In genomic region chr17:61394630-61395408, GRCh38 we compare ENCODE assay signal across 1 cellular context.
A peak's percentile ranks its signal among the peaks of the same experiment; 100 is the strongest.
TF ChIP-seq lines count a peak whose summit lies in the region.

No MANE protein-coding gene starts in this region.

TF ChIP-seq in HepG2, 621 proteins besides CTCF, POLR2A, EP300 and RAD21 (continues in another document):
- no peak for TF ChIP-seq MLLT10 (CRISPR knock-in tag; IDR thresholded peaks at IDR 0.05)
- TF ChIP-seq ZNF335 (CRISPR knock-in tag; IDR thresholded peaks at IDR 0.05): 0 out of 2 replicates have a peak, but pooled peaks have one; percentile 16
- TF ChIP-seq MED1 (CRISPR knock-in tag; IDR thresholded peaks at IDR 0.05): 0 out of 2 replicates have a peak, but pooled peaks have one; percentile 7
- peak; percentile 5; the same call in 1 of the 2 replicates for TF ChIP-seq AKAP8 (CRISPR knock-in tag; IDR thresholded peaks at IDR 0.05)
- no peak for TF ChIP-seq ZNF879 (CRISPR knock-in tag; IDR thresholded peaks at IDR 0.05)
- no peak for TF ChIP-seq FOXA1 (IDR thresholded peaks at IDR 0.05)
- TF ChIP-seq FOXA1 (CRISPR knock-in tag; IDR thresholded peaks at IDR 0.05): 0 out of 2 replicates have a peak, but pooled peaks have one; percentile 7
- TF ChIP-seq ZNF883 (CRISPR knock-in tag; IDR thresholded peaks at IDR 0.05; ENCODE audit: not compliant biosample characterization): no peak
- TF ChIP-seq SAFB2 (CRISPR knock-in tag; IDR thresholded peaks at IDR 0.05; ENCODE audit: borderline replicate concordance, low read depth): 0 out of 2 replicates have a peak, but pooled peaks have one; percentile 62
- TF ChIP-seq SMYD3 (CRISPR knock-in tag; IDR thresholded peaks at IDR 0.05): no peak
- peak; percentile 2; the same call in 1 of the 2 replicates for TF ChIP-seq DMAP1 (CRISPR knock-in tag; IDR thresholded peaks at IDR 0.05)
- TF ChIP-seq ARHGAP35 (CRISPR knock-in tag; IDR thresholded peaks at IDR 0.05; ENCODE audit: borderline replicate concordance): 0 out of 2 replicates have a peak, but pooled peaks have one; percentile 40
- TF ChIP-seq SETDB1 (CRISPR knock-in tag; IDR thresholded peaks at IDR 0.05; ENCODE audit: borderline replicate concordance): peak; percentile 7; the same call in 1 of the 2 replicates
- no peak for TF ChIP-seq ZMYM2 (CRISPR knock-in tag; IDR thresholded peaks at IDR 0.05)
- 0 out of 2 replicates have a peak, but pooled peaks have one; percentile 74 for TF ChIP-seq WIZ (CRISPR knock-in tag; IDR thresholded peaks at IDR 0.05)
- TF ChIP-seq TFE3 (CRISPR knock-in tag; IDR thresholded peaks at IDR 0.05): no peak
- no peak for TF ChIP-seq ZNF563 (CRISPR knock-in tag; IDR thresholded peaks at IDR 0.05)
- no peak for TF ChIP-seq MXD1 (CRISPR knock-in tag; IDR thresholded peaks at IDR 0.05)
- TF ChIP-seq NONO (IDR thresholded peaks at IDR 0.05): no peak
- TF ChIP-seq NONO (CRISPR knock-in tag; conservative IDR thresholded peaks at IDR 0.05): peak; percentile 29; the same call in 1 of the 2 replicates
- no peak for TF ChIP-seq SMAD3 (CRISPR knock-in tag; IDR thresholded peaks at IDR 0.05)
- TF ChIP-seq MATR3 (CRISPR knock-in tag; IDR thresholded peaks at IDR 0.05): no peak
- no peak for TF ChIP-seq ZBTB40 (IDR thresholded peaks at IDR 0.05)
- no peak for TF ChIP-seq ZBTB40 (CRISPR knock-in tag; IDR thresholded peaks at IDR 0.05)
- no peak for TF ChIP-seq PRPF4 (IDR thresholded peaks at IDR 0.05; ENCODE audit: low read depth, low read length, poor library complexity, severe bottlenecking)
- TF ChIP-seq PHF20 (CRISPR knock-in tag; IDR thresholded peaks at IDR 0.05): no peak
- TF ChIP-seq SOX13 (IDR thresholded peaks at IDR 0.05): no peak
- 0 out of 4 replicates have a peak, but pooled peaks of 1 of the 2 experiments have one; percentile 19 for TF ChIP-seq SOX13 (CRISPR knock-in tag; conservative IDR thresholded peaks at IDR 0.05 in 1 of 2, IDR thresholded peaks at IDR 0.05 in 1 of 2)
- no peak for TF ChIP-seq ZNF749 (CRISPR knock-in tag; IDR thresholded peaks at IDR 0.05; ENCODE audit: borderline replicate concordance)
- TF ChIP-seq ZNF224 (CRISPR knock-in tag; IDR thresholded peaks at IDR 0.05): peak; percentile 47; the same call in 1 of the 2 replicates
- TF ChIP-seq YEATS4 (CRISPR knock-in tag; IDR thresholded peaks at IDR 0.05; ENCODE audit: borderline replicate concordance): peak; percentile 51
- 0 out of 2 replicates have a peak, but pooled peaks have one; percentile 15 for TF ChIP-seq ZNF317 (CRISPR knock-in tag; IDR thresholded peaks at IDR 0.05)
- no peak for TF ChIP-seq ZC3H13 (CRISPR knock-in tag; IDR thresholded peaks at IDR 0.05)
- 0 out of 2 replicates have a peak, but pooled peaks have one; percentile 48 for TF ChIP-seq ZFP91 (CRISPR knock-in tag; IDR thresholded peaks at IDR 0.05; ENCODE audit: borderline replicate concordance)
- TF ChIP-seq HES4 (CRISPR knock-in tag; IDR thresholded peaks at IDR 0.05; ENCODE audit: borderline replicate concordance): no peak
- no peak; the same call in 1 of the 2 replicates for TF ChIP-seq ZFX (CRISPR knock-in tag; IDR thresholded peaks at IDR 0.05; ENCODE audit: low read depth)
- no peak for TF ChIP-seq STAT5B (CRISPR knock-in tag; IDR thresholded peaks at IDR 0.05)
- no peak for TF ChIP-seq HCFC1 (IDR thresholded peaks at IDR 0.05; ENCODE audit: low read depth, low read length)
- peak; percentile 37; the same call in 1 of the 2 replicates for TF ChIP-seq ZNF280B (CRISPR knock-in tag; IDR thresholded peaks at IDR 0.05; ENCODE audit: borderline replicate concordance)
- TF ChIP-seq PITX1 (CRISPR knock-in tag; IDR thresholded peaks at IDR 0.05): peak; percentile 39; the same call in 1 of the 2 replicates
- TF ChIP-seq ARNTL (CRISPR knock-in tag; IDR thresholded peaks at IDR 0.05): no peak; the same call in 1 of the 2 replicates
- 0 out of 2 replicates have a peak, but pooled peaks have one; percentile 75 for TF ChIP-seq NFE2L1 (CRISPR knock-in tag; IDR thresholded peaks at IDR 0.05; ENCODE audit: borderline replicate concordance)
- TF ChIP-seq MAX (IDR thresholded peaks at IDR 0.05): 0 out of 2 replicates have a peak, but pooled peaks have one; percentile 8
- no peak for TF ChIP-seq SKIL (CRISPR knock-in tag; IDR thresholded peaks at IDR 0.05; ENCODE audit: borderline replicate concordance)
- no peak for TF ChIP-seq CSRNP1 (CRISPR knock-in tag; IDR thresholded peaks at IDR 0.05)
- no peak for TF ChIP-seq ATF7 (IDR thresholded peaks at IDR 0.05)
- no peak for TF ChIP-seq ATF7 (CRISPR knock-in tag; IDR thresholded peaks at IDR 0.05)
- peak; percentile 21; the same call in 1 of the 2 replicates for TF ChIP-seq NR2F6 (IDR thresholded peaks at IDR 0.05)
- no peak; the same call in 1 of the 2 replicates for TF ChIP-seq NR2F6 (CRISPR knock-in tag; IDR thresholded peaks at IDR 0.05)
- TF ChIP-seq HOXD1 (CRISPR knock-in tag; IDR thresholded peaks at IDR 0.05): no peak
- TF ChIP-seq SRY (CRISPR knock-in tag; IDR thresholded peaks at IDR 0.05): peak; percentile 30; the same call in 1 of the 2 replicates
- TF ChIP-seq FOXM1 (CRISPR knock-in tag; IDR thresholded peaks at IDR 0.05): peak; percentile 97; the same call in 1 of the 2 replicates
